Comparison of ENCODE assay signal across 1 cellular context in the genomic region with DNA sequence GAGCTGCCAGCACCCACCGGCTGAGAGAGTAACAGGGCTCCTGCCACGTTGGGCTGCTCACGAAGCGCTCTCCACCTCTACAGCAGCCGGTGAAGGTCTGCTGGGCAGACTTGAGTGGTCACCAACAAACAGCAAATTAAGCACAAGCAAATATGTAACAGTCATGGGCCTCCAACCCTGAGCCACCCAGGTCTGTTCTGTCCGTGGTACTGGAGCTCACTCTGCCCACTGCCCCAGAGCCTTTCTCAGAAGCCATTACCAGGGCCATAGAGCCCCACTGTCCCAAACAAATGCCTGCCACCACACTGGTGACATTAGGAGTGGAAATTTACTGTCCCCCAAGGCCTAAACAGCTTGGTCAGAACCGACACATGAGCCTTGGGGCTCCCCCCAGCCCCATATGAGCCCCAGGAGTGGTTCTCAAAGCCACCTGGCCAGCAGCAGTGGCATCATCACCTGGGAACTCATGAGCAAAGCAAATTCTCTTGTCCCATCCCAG.
TF ChIP-seq lines count a peak whose summit lies in the region.

No MANE protein-coding gene starts in this region.

TF ChIP-seq in HepG2, 621 proteins besides CTCF, POLR2A, EP300 and RAD21 (continued from another document):
- TF ChIP-seq, protein P1, sequence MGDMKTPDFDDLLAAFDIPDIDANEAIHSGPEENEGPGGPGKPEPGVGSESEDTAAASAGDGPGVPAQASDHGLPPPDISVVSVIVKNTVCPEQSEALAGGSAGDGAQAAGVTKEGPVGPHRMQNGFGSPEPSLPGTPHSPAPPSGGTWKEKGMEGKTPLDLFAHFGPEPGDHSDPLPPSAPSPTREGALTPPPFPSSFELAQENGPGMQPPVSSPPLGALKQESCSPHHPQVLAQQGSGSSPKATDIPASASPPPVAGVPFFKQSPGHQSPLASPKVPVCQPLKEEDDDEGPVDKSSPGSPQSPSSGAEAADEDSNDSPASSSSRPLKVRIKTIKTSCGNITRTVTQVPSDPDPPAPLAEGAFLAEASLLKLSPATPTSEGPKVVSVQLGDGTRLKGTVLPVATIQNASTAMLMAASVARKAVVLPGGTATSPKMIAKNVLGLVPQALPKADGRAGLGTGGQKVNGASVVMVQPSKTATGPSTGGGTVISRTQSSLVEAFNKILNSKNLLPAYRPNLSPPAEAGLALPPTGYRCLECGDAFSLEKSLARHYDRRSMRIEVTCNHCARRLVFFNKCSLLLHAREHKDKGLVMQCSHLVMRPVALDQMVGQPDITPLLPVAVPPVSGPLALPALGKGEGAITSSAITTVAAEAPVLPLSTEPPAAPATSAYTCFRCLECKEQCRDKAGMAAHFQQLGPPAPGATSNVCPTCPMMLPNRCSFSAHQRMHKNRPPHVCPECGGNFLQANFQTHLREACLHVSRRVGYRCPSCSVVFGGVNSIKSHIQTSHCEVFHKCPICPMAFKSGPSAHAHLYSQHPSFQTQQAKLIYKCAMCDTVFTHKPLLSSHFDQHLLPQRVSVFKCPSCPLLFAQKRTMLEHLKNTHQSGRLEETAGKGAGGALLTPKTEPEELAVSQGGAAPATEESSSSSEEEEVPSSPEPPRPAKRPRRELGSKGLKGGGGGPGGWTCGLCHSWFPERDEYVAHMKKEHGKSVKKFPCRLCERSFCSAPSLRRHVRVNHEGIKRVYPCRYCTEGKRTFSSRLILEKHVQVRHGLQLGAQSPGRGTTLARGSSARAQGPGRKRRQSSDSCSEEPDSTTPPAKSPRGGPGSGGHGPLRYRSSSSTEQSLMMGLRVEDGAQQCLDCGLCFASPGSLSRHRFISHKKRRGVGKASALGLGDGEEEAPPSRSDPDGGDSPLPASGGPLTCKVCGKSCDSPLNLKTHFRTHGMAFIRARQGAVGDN (CRISPR knock-in tag; IDR thresholded peaks at IDR 0.05): 0 out of 2 replicates have a peak, but pooled peaks have one; percentile 13
- TF ChIP-seq KDM6A (CRISPR knock-in tag; IDR thresholded peaks at IDR 0.05; ENCODE audit: low read depth): no peak
- TF ChIP-seq, protein P2, sequence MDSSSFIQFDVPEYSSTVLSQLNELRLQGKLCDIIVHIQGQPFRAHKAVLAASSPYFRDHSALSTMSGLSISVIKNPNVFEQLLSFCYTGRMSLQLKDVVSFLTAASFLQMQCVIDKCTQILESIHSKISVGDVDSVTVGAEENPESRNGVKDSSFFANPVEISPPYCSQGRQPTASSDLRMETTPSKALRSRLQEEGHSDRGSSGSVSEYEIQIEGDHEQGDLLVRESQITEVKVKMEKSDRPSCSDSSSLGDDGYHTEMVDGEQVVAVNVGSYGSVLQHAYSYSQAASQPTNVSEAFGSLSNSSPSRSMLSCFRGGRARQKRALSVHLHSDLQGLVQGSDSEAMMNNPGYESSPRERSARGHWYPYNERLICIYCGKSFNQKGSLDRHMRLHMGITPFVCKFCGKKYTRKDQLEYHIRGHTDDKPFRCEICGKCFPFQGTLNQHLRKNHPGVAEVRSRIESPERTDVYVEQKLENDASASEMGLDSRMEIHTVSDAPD (CRISPR knock-in tag; IDR thresholded peaks at IDR 0.05): no peak
